ENCODE assay signal across 11 cellular contexts in genomic region chr2:197292614-197293013, GRCh38.
DNase-seq lines count a peak whose midpoint lies in the region; ATAC-seq and TF ChIP-seq lines count a peak whose summit lies in the region.
"Had no signal": no experiment of that assay in that cellular context is flagged by ENCODE, and none has a peak within 500 bp of the region (broad histone marks: within the 10 kb centered on the region; RNA-seq: fewer than 3 reads in every experiment).

No MANE protein-coding gene starts in this region.

- no peaks in the 10 kb centered on the region for H3K9me2 ChIP-seq in DOHH2 (replicated peaks; ENCODE audit: control insufficient read depth, low read length)

- H3K36me3 Mint-ChIP-seq in memory B cell = peaks cover 20% of the 10 kb centered on the region

- peak; percentile 16 for DNase-seq in RPMI8226
- DNase-seq in memory B cell (ENCODE audit: low spot score in 2 of 2) = no peak
- no peak for DNase-seq in 8988T
- DNase-seq in NCI-H446 (lab: John Stamatoyannopoulos, UW) = no peak
- no peak for DNase-seq in DMS53 (lab: John Stamatoyannopoulos, UW)
- no peak for DNase-seq in cerebellar nuclear complex (lab: John Stamatoyannopoulos, UW)
- DNase-seq: head of caudate nucleus, SIG-M5 had no signal

- peaks cover 3% of the 10 kb centered on the region for H3K9me3 Mint-ChIP-seq in memory B cell

- peaks cover 25% of the 10 kb centered on the region for H3F3A ChIP-seq in DOHH2 (ENCODE audit: control insufficient read depth, insufficient read depth)

- peak overlapping the region; percentile 87 for H3K27ac Mint-ChIP-seq in memory B cell

- H3K27me3 Mint-ChIP-seq in memory B cell = no peaks in the 10 kb centered on the region

- peak overlapping the region; percentile 87 for H3K27ac ChIP-seq in DOHH2 (ENCODE audit: low read depth, low read length)

- peaks cover 3% of the 10 kb centered on the region; the same call in 1 of the 2 replicates for H3K9me3 ChIP-seq in DOHH2 (ENCODE audit: control insufficient read depth, insufficient read depth, low read length)
- H3K9me3 ChIP-seq: HAP-1 had no signal

- H4K20me1 ChIP-seq in DOHH2 (ENCODE audit: control insufficient read depth, insufficient read depth, low read depth, low read length) = no peaks in the 10 kb centered on the region

- peaks cover 52% of the 10 kb centered on the region for H3K36me3 ChIP-seq in DOHH2 (ENCODE audit: control insufficient read depth, low read length)
- H3K36me3 ChIP-seq: HAP-1 had no signal

- TF ChIP-seq CTCF in DOHH2 (IDR thresholded peaks at IDR 0.05; ENCODE audit: low read depth, low read length, poor library complexity, severe bottlenecking) = no peak

- H3K27me3 ChIP-seq in DOHH2 (ENCODE audit: control insufficient read depth, low read length) = no peaks in the 10 kb centered on the region

- ATAC-seq in GM21737 (IDR thresholded peaks at IDR 0.05; ENCODE audit: unreplicated experiment) = peak; percentile 35
- peak; percentile 23 for ATAC-seq in memory B cell (ENCODE audit: low read depth)

- H3K4me1 Mint-ChIP-seq in memory B cell = peaks cover 62% of the 10 kb centered on the region

- H3K4me3 ChIP-seq in DOHH2 (ENCODE audit: low read length) = peak overlapping the region; percentile 75
- H3K4me3 ChIP-seq: HAP-1 had no signal

- H3K4me3 Mint-ChIP-seq in memory B cell = peak overlapping the region; percentile 81

- H3K4me2 ChIP-seq in DOHH2 (ENCODE audit: low read length) = peak overlapping the region; percentile 91

- H3K79me2 ChIP-seq in DOHH2 (ENCODE audit: control insufficient read depth, low read length) = peaks cover 99% of the 10 kb centered on the region

- peaks cover 76% of the 10 kb centered on the region for H3K4me1 ChIP-seq in DOHH2 (ENCODE audit: control insufficient read depth, low read length)
- H3K4me1 ChIP-seq: HAP-1 had no signal
